ENCODE assay signal across 20 cellular contexts in genomic region chr1:215844777-215845176, GRCh38.
"Had no signal": no experiment of that assay in that cellular context is flagged by ENCODE, and none has a peak within 500 bp of the region (broad histone marks: within the 10 kb centered on the region; RNA-seq: fewer than 3 reads in every experiment).

No MANE protein-coding gene starts in this region.

- FAIRE-seq: kidney, small intestine had no signal

- DNase-seq: activated CD4-positive, alpha-beta memory T cell treated with anti-CD3 and anti-CD28 coated beads, Interleukin-2, amount 10 ng/mL, durations not matched to agents 7 days and 5 days; activated CD4-positive, alpha-beta T cell treated with anti-CD3 and anti-CD28 coated beads, Interleukin-2, amount 10 ng/mL, durations not matched to agents 24 days and 14 days; activated CD8-positive, alpha-beta memory T cell treated with anti-CD3 and anti-CD28 coated beads, Interleukin-2, amount 10 ng/mL, durations not matched to agents 7 days and 5 days; activated effector memory CD4-positive, alpha-beta T cell treated with anti-CD3 and anti-CD28 coated beads, Interleukin-2, amount 50 U/mL, for 16 hours; activated naive CD4-positive, alpha-beta T cell treated with anti-CD3 and anti-CD28 coated beads, Interleukin-2, amount 10 ng/mL, durations not matched to agents 7 days and 5 days; activated T-cell treated with anti-CD3 and anti-CD28 coated beads for 4 hours; kidney; lower lobe of right lung; natural killer cell; ovary; right cardiac atrium; small intestine; stimulated activated CD4-positive, alpha-beta T cell treated with anti-CD3 and anti-CD28 coated beads, Interleukin-15, amount 100 ng/mL, for 24 hours; transverse colon; uterus had no signal

- H3K4me1 ChIP-seq: foreskin keratinocyte, lower lobe of right lung, transverse colon, uterus had no signal

- H3K27ac ChIP-seq: epithelial cell of prostate, foreskin keratinocyte, lower lobe of right lung, ovary, transverse colon, uterus had no signal

- H3K36me3 ChIP-seq: lower lobe of right lung, ovary, transverse colon, uterus had no signal

- H3K9me3 ChIP-seq: lower lobe of right lung, ovary, uterus had no signal

- H3K27me3 ChIP-seq: foreskin keratinocyte, ovary, transverse colon, uterus had no signal

- H3K4me3 ChIP-seq: lower lobe of right lung, ovary, transverse colon, uterus had no signal

- ATAC-seq: activated CD4-positive, CD25-positive, alpha-beta regulatory T cell treated with anti-CD3 and anti-CD28 coated beads, Interleukin-2, amount 50 U/mL, for 24 hours; activated CD8-positive, alpha-beta memory T cell treated with anti-CD3 and anti-CD28 coated beads, Interleukin-2, amount 10 ng/mL, durations not matched to agents 7 days and 5 days; left lobe of liver; lower lobe of right lung; natural killer cell; right cardiac atrium; stimulated activated memory B cell treated with anti-CD40 and anti-IgM and Interleukin-4, amounts not matched to agents 10 μg/mL and 1 μg/mL and 100 μg/mL, for 72 hours had no signal
